ENCODE assay signal across 8 cellular contexts in the genomic region with DNA sequence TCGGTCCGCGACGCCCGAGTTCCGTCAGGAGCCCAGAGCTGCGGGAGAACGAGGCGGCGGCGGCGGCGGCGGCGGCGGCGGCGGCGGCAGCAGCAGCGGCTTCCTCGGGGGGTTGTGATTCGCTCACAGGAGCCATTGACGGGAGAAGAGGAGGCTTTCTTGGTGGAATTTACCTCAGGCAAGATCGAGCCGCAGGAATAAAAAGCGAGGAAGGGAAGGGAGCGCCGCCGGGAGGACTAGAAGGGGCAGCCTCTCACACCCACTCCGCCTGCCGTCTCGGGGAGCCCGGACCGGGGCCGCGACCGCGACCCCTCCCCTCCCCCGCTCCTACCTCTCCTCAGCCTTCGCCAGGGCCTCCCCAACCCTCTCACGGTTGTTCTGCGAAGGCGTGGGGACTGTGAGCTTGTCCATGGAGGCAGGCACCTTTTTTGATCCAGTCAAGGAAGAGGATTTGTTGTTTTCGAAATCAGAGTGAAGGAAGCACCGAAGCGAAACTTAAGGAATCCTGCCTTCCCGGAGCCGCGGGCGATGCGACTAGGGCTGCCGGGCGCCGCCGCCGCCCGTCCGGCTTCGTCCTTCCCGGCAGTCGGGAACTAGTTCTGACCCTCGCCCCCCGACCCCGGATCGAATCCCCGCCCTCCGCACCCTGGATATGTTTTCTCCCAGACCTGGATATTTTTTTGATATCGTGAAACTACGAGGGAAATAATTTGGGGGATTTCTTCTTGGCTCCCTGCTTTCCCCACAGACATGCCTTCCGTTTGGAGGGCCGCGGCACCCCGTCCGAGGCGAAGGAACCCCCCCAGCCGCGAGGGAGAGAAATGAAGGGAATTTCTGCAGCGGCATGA. TPM values are rescaled to one million over a fixed set of nuclear protein-coding genes. Genes with fewer than 3 reads are reported as not detected.
DNase-seq lines count a peak whose midpoint lies in the region; ATAC-seq and TF ChIP-seq lines count a peak whose summit lies in the region.

No MANE protein-coding gene starts in this region.

- peaks cover 18% of the 10 kb centered on the region for H3K4me1 ChIP-seq in mucosa of descending colon (ENCODE audit: low read depth)

- peak overlapping the region; percentile 100 for H3K27ac Mint-ChIP-seq in HFFc6
- H3K27ac Mint-ChIP-seq in endothelial cell (ENCODE audit: unreplicated experiment) = peak overlapping the region; percentile 92

- ATAC-seq in mucosa of descending colon = peak; percentile 47

- H3K36me3 Mint-ChIP-seq in HFFc6 (ENCODE audit: low read depth) (peaks cover 20% of the 10 kb centered on the region), endothelial cell (ENCODE audit: low read depth, unreplicated experiment) (peaks cover 30% of the 10 kb centered on the region)

- peaks cover 31% of the 10 kb centered on the region for H3K4me1 Mint-ChIP-seq in HFFc6 (ENCODE audit: low read depth)
- peaks cover 40% of the 10 kb centered on the region for H3K4me1 Mint-ChIP-seq in endothelial cell (ENCODE audit: unreplicated experiment)

- TF ChIP-seq CTCF in GM12875 (IDR thresholded peaks at IDR 0.05; ENCODE audit: borderline replicate concordance, insufficient read depth, low read depth, low read length) (no peak), HFFc6 (IDR thresholded peaks at IDR 0.05) (no peak), endothelial cell (IDR thresholded peaks at IDR 0.05; ENCODE audit: unreplicated experiment) (no peak), mucosa of descending colon (IDR thresholded peaks at IDR 0.05) (no peak)

- H3K9me3 ChIP-seq in mucosa of descending colon = no peaks in the 10 kb centered on the region

- H3K9me3 Mint-ChIP-seq in HFFc6 (no peaks in the 10 kb centered on the region), endothelial cell (ENCODE audit: unreplicated experiment) (no peaks in the 10 kb centered on the region)

- DNase-seq in HFFc6 (peak; percentile 35), NCI-H146 treated with DMSO at 0.1 percent for 48 hours (lab: John Stamatoyannopoulos, UW; ENCODE audit: unreplicated experiment) (peak; percentile 15), endothelial cell (ENCODE audit: low spot score) (peak; percentile 24), mucosa of descending colon (peak; percentile 64 to 76 (median 70)), MV-4-11 (lab: John Stamatoyannopoulos, UW) (no peak)
- peak; percentile 38 for DNase-seq in activated CD8-positive, alpha-beta memory T cell treated with anti-CD3 and anti-CD28 coated beads, Interleukin-2, amount 50 U/mL, for 4 hours
- peak; percentile 48 for DNase-seq in stimulated activated naive CD4-positive, alpha-beta T cell treated with Interleukin-2 at 50 U/mL for 16 hours (lab: John Stamatoyannopoulos, UW)

- intact Hi-C loops in mucosa of descending colon (cut with DNase I, micrococcal nuclease) = loop anchor here in 1 of 2 donors (10.0 kb wide), 1 partner anchor 112 kb away; the partner anchor contains the start of gene NOP58

- peak overlapping the region; percentile 99 for H3K4me3 Mint-ChIP-seq in HFFc6
- peak overlapping the region; percentile 100 for H3K4me3 Mint-ChIP-seq in endothelial cell (ENCODE audit: unreplicated experiment)

- H3K36me3 ChIP-seq in mucosa of descending colon (ENCODE audit: low read depth) = no peaks in the 10 kb centered on the region

- peaks cover 7% of the 10 kb centered on the region for H3K27me3 Mint-ChIP-seq in HFFc6 (ENCODE audit: insufficient read depth)
- peaks cover 24% of the 10 kb centered on the region for H3K27me3 Mint-ChIP-seq in endothelial cell (ENCODE audit: unreplicated experiment)

- peak overlapping the region; percentile 94 for H3K4me3 ChIP-seq in GM12875 (ENCODE audit: low read depth, low read length)
- H3K4me3 ChIP-seq in mucosa of descending colon = peak overlapping the region; percentile 86

RNA-seq across cellular contexts. Expression of gene BMPR2, which starts 0.6 kb away (rescaled TPM):
- 10 to 100 TPM; 50.5 to 59.4 (median 56.4) TPM for total RNA-seq in HFFc6 (2021; fragmentation: NEBNext Ultra II Directional; extraction: Animal tissue kit (Norgen Biotek cat#: 25700))
- total RNA-seq in endothelial cell (ENCODE audit: unreplicated experiment) (88.9 TPM), mucosa of descending colon (10 to 100 TPM; 33.9 to 54.5 (median 38.7) TPM)
